Comparison of ENCODE assay signal across 1 cellular context in genomic region chr16:67228034-67228785, GRCh38.
TF ChIP-seq lines count a peak whose summit lies in the region.

No MANE protein-coding gene starts in this region.

TF ChIP-seq in IMR-90, 13 proteins besides CTCF, POLR2A, EP300 and RAD21:
- no peak for TF ChIP-seq MXI1 (IDR thresholded peaks at IDR 0.05; ENCODE audit: borderline replicate concordance, low read depth, low read length)
- no peak for TF ChIP-seq CHD1 (IDR thresholded peaks at IDR 0.05; ENCODE audit: low read depth, low read length)
- TF ChIP-seq ELK1 (IDR thresholded peaks at IDR 0.05; ENCODE audit: borderline replicate concordance, low read depth, low read length) = no peak
- no peak for TF ChIP-seq MAFK (IDR thresholded peaks at IDR 0.05; ENCODE audit: low read depth, low read length)
- TF ChIP-seq USF2 (IDR thresholded peaks at IDR 0.05; ENCODE audit: low read depth, low read length) = no peak
- no peak for TF ChIP-seq RFX5 (IDR thresholded peaks at IDR 0.05; ENCODE audit: low read depth, low read length)
- no peak for TF ChIP-seq NFE2L2 (IDR thresholded peaks at IDR 0.05; ENCODE audit: low read depth, low read length)
- TF ChIP-seq RCOR1 (IDR thresholded peaks at IDR 0.05; ENCODE audit: insufficient replicate concordance, low read length) = no peak
- no peak for TF ChIP-seq SMC3 (IDR thresholded peaks at IDR 0.05; ENCODE audit: low read depth, low read length)
- no peak for TF ChIP-seq BHLHE40 (IDR thresholded peaks at IDR 0.05; ENCODE audit: low read depth, low read length)
- no peak for TF ChIP-seq MAZ (IDR thresholded peaks at IDR 0.05; ENCODE audit: borderline replicate concordance, low read depth, low read length)
- no peak for TF ChIP-seq CEBPB (IDR thresholded peaks at IDR 0.05; ENCODE audit: low read depth, low read length)
- no peak for TF ChIP-seq FOS (IDR thresholded peaks at IDR 0.05; ENCODE audit: low read depth, low read length)
